In genomic region chr17:42518755-42519545, GRCh38 we compare ENCODE assay signal across 9 cellular contexts. TPM values are rescaled to one million over a fixed set of nuclear protein-coding genes. Genes with fewer than 3 reads are reported as not detected.
DNase-seq lines count a peak whose midpoint lies in the region; ATAC-seq, FAIRE-seq and TF ChIP-seq lines count a peak whose summit lies in the region.
"Had no signal": no experiment of that assay in that cellular context is flagged by ENCODE, and none has a peak within 500 bp of the region (broad histone marks: within the 10 kb centered on the region; RNA-seq: fewer than 3 reads in every experiment).

No MANE protein-coding gene starts in this region.

- H3K27me3 Mint-ChIP-seq in nephron progenitor cell (ENCODE audit: low read depth, poor library complexity), result peaks cover 3% of the 10 kb centered on the region

- POLR2A ChIA-PET in endothelial cell of umbilical vein (lab: Charles Lee), result interaction anchor here (1.5 to 4.5 kb wide), 8 partner anchors 8 to 200 kb away, joined by 4 to 38 read pairs (median 13); partner anchors contain the start of genes CAVIN1 and NAGLU

- H3K4me3 ChIP-seq in AG10803 (ENCODE audit: low read length), result no peak overlapping the region
- no peak overlapping the region for H3K4me3 ChIP-seq in NT2/D1 (ENCODE audit: insufficient read length, low read depth)
- peak overlapping the region in 1 of 3 experiments; percentile 20 for H3K4me3 ChIP-seq in endothelial cell of umbilical vein (replicated peaks in 1 of 3; ENCODE audit: insufficient read depth in 1 of 3, low read depth in 1 of 3, low read length in 3 of 3)

- no peaks in the 10 kb centered on the region for H3K27me3 ChIP-seq in NT2/D1 (ENCODE audit: insufficient read depth, insufficient read length)
- no peaks in the 10 kb centered on the region for H3K27me3 ChIP-seq in endothelial cell of umbilical vein (ENCODE audit: control insufficient read depth in 2 of 2, insufficient read depth in 2 of 2, low read length in 2 of 2)

- no peak for TF ChIP-seq CTCF in AG10803 (conservative IDR thresholded peaks at IDR 0.05; ENCODE audit: low read length)
- TF ChIP-seq CTCF in endothelial cell of umbilical vein (IDR thresholded peaks at IDR 0.05; ENCODE audit: extremely low read depth in 1 of 2, insufficient read depth in 1 of 2, low read depth in 1 of 2, low read length in 2 of 2), result no peak
- TF ChIP-seq CTCF in nephron progenitor cell (IDR thresholded peaks at IDR 0.05), result no peak

- DNase-seq in AG10803 (ENCODE audit: low read depth) (peak; percentile 25), NT2/D1 (ENCODE audit: low read depth, low spot score) (no peak), endothelial cell of umbilical vein (ENCODE audit: low read depth, low spot score) (peak; percentile 81), nephron progenitor cell (no peak), Ammon's horn (ENCODE audit: low spot score) (no peak), SHP77 treated with DMSO at 0.1 percent for 48 hours (lab: John Stamatoyannopoulos, UW) (no peak), NAMALWA (ENCODE audit: low spot score) (no peak)
- DNase-seq: activated CD8-positive, alpha-beta memory T cell treated with anti-CD3 and anti-CD28 coated beads, Interleukin-2, amount 10 ng/mL, durations not matched to agents 7 days and 5 days had no signal

- peak overlapping the region; percentile 48 for H3K4me2 ChIP-seq in endothelial cell of umbilical vein (ENCODE audit: insufficient read depth, low read length)

- H3K9ac ChIP-seq in NT2/D1 (ENCODE audit: insufficient read length, low read depth) (peak overlapping the region; percentile 45), endothelial cell of umbilical vein (replicated peaks; ENCODE audit: extremely low read depth, insufficient read depth, low read length) (peak overlapping the region; percentile 97)

- no peaks in the 10 kb centered on the region for H3K9me1 ChIP-seq in endothelial cell of umbilical vein (replicated peaks; ENCODE audit: control insufficient read depth, extremely low read depth, insufficient read depth, low read length)

- no peaks in the 10 kb centered on the region for H3K79me2 ChIP-seq in endothelial cell of umbilical vein (ENCODE audit: control insufficient read depth, insufficient read depth, low read length)

- H3K4me1 ChIP-seq in NT2/D1 (ENCODE audit: insufficient read depth, insufficient read length) (peaks cover 44% of the 10 kb centered on the region), endothelial cell of umbilical vein (ENCODE audit: control insufficient read depth, extremely low read depth, insufficient read depth, low read length) (peaks cover 58% of the 10 kb centered on the region)

- no peaks in the 10 kb centered on the region for H3K9me3 ChIP-seq in NT2/D1 (ENCODE audit: insufficient read depth, low read length)
- H3K9me3 ChIP-seq in endothelial cell of umbilical vein (replicated peaks; ENCODE audit: control insufficient read depth, insufficient read depth, low read length), result no peaks in the 10 kb centered on the region

- no peak for TF ChIP-seq POLR2A in endothelial cell of umbilical vein (IDR thresholded peaks at IDR 0.05; ENCODE audit: low read depth, low read length)

- peak overlapping the region; percentile 99 for H3K27ac Mint-ChIP-seq in nephron progenitor cell
- H3K27ac Mint-ChIP-seq: activated CD8-positive, alpha-beta memory T cell treated with anti-CD3 and anti-CD28 coated beads, Interleukin-2, amount 10 ng/mL, durations not matched to agents 7 days and 5 days had no signal

- H3K36me3 ChIP-seq in NT2/D1 (ENCODE audit: insufficient read depth, insufficient read length, low read length), result peaks cover 54% of the 10 kb centered on the region
- peaks cover 0 to 3% of the 10 kb centered on the region in 2 experiments for H3K36me3 ChIP-seq in endothelial cell of umbilical vein (ENCODE audit: control insufficient read depth in 2 of 2, extremely low read depth in 1 of 2, insufficient read depth in 2 of 2, low read length in 2 of 2)

- FAIRE-seq in endothelial cell of umbilical vein (lab: Jason Lieb, UNC), result no peak

- no peaks in the 10 kb centered on the region for H4K20me1 ChIP-seq in endothelial cell of umbilical vein (replicated peaks; ENCODE audit: control insufficient read depth, extremely low read depth, insufficient read depth, low read length)

- H3K36me3 Mint-ChIP-seq in nephron progenitor cell (ENCODE audit: low read depth), result peaks cover 17% of the 10 kb centered on the region
- H3K36me3 Mint-ChIP-seq: activated CD8-positive, alpha-beta memory T cell treated with anti-CD3 and anti-CD28 coated beads, Interleukin-2, amount 10 ng/mL, durations not matched to agents 7 days and 5 days had no signal

- BruUV-seq in endothelial cell of umbilical vein (replicated peaks; lab: Mats Ljungman, UMichigan), result TSS peak; percentile 4

- ATAC-seq in HG03469 (IDR thresholded peaks at IDR 0.05; ENCODE audit: unreplicated experiment), result no peak
- ATAC-seq: activated CD8-positive, alpha-beta memory T cell treated with anti-CD3 and anti-CD28 coated beads, Interleukin-2, amount 10 ng/mL, durations not matched to agents 7 days and 5 days had no signal

- peaks cover 77% of the 10 kb centered on the region for H3K4me1 Mint-ChIP-seq in nephron progenitor cell

- H3K9me3 Mint-ChIP-seq in nephron progenitor cell, result no peaks in the 10 kb centered on the region

- H3K27ac ChIP-seq in endothelial cell of umbilical vein (ENCODE audit: insufficient read depth, low read depth, low read length), result peak overlapping the region; percentile 100

- H3K4me3 Mint-ChIP-seq in nephron progenitor cell, result peak overlapping the region; percentile 49
- H3K4me3 Mint-ChIP-seq: activated CD8-positive, alpha-beta memory T cell treated with anti-CD3 and anti-CD28 coated beads, Interleukin-2, amount 10 ng/mL, durations not matched to agents 7 days and 5 days had no signal

- dilution Hi-C loops in endothelial cell of umbilical vein (cut with MboI; ENCODE audit: extremely low pct_ligation_motif_present, low sequenced_read_pairs), result loop anchor here (25.0 kb wide), 1 partner anchor 182 kb away; no protein-coding TSS in a partner anchor

- CTCF ChIA-PET in endothelial cell of umbilical vein (lab: Charles Lee), result interaction anchor here (0.6 to 5.4 kb wide), 27 partner anchors 8 to 335 kb away, joined by 3 to 190 read pairs (median 9); partner anchors contain the start of genes CAVIN1 and STAT3

- intact Hi-C loops in endothelial cell of umbilical vein (cut with micrococcal nuclease), result loop anchor here (1.0 kb wide), 4 partner anchors 8 to 199 kb away; partner anchors contain the start of genes CAVIN1 and NAGLU

- H2AFZ ChIP-seq in endothelial cell of umbilical vein (ENCODE audit: low read depth, low read length), result no peak overlapping the region

TF ChIP-seq in endothelial cell of umbilical vein, 7 proteins besides CTCF, POLR2A, EP300 and RAD21 (continues in another document):
- TF ChIP-seq MYC (IDR thresholded peaks at IDR 0.05; ENCODE audit: low read depth, low read length) (no peak), FOS (IDR thresholded peaks at IDR 0.05; ENCODE audit: borderline replicate concordance, insufficient read depth, low read length) (no peak)

RNA-seq across cellular contexts. Expression of gene NAGLU, which starts 17.1 kb away (rescaled TPM):
- 40.2 and 50.2 TPM in 2 replicates for total RNA-seq in endothelial cell of umbilical vein
- 54.2 and 66.8 TPM in 2 replicates for polyA plus RNA-seq in endothelial cell of umbilical vein
- 22.6 and 31.6 TPM in 2 replicates for polyA plus RNA-seq in endothelial cell of umbilical vein (2011; cell fraction: cytosol; rRNA removed)
- polyA plus RNA-seq in endothelial cell of umbilical vein (2011; cell fraction: nucleus; rRNA removed), result 70.4 and 73.2 TPM in 2 replicates
- polyA plus RNA-seq in endothelial cell of umbilical vein (2012), result 23.1 and 31.3 TPM in 2 replicates
- 21.5 and 21.8 TPM in 2 replicates for polyA minus RNA-seq in endothelial cell of umbilical vein
- 7.8 TPM for polyA minus RNA-seq in endothelial cell of umbilical vein (2011; cell fraction: cytosol; rRNA and poly(A)+ RNA removed)
- polyA minus RNA-seq in endothelial cell of umbilical vein (2011; cell fraction: nucleus; rRNA and poly(A)+ RNA removed), result 22.9 and 30.1 TPM in 2 replicates

RNA-seq across cellular contexts. Expression of gene HSD17B1, which starts 33.8 kb away (rescaled TPM):
- 0.62 and 1.0 TPM in 2 replicates for total RNA-seq in endothelial cell of umbilical vein
- 0.22 and 0.41 TPM in 2 replicates for polyA plus RNA-seq in endothelial cell of umbilical vein
- 0.05 and 0.20 TPM in 2 replicates for polyA plus RNA-seq in endothelial cell of umbilical vein (2011; cell fraction: cytosol; rRNA removed)
- 0.59 and 0.63 TPM in 2 replicates for polyA plus RNA-seq in endothelial cell of umbilical vein (2011; cell fraction: nucleus; rRNA removed)
- polyA plus RNA-seq in endothelial cell of umbilical vein (2012), result 1.0 and 1.2 TPM in 2 replicates
- polyA minus RNA-seq in endothelial cell of umbilical vein, result 0.17 and 0.19 TPM in 2 replicates
- 1.0 TPM for polyA minus RNA-seq in endothelial cell of umbilical vein (2011; cell fraction: cytosol; rRNA and poly(A)+ RNA removed)
- polyA minus RNA-seq in endothelial cell of umbilical vein (2011; cell fraction: nucleus; rRNA and poly(A)+ RNA removed), result 0.43 and 0.77 TPM in 2 replicates

RNA-seq across cellular contexts. Expression of gene COASY, which starts 43.0 kb away (rescaled TPM):
- total RNA-seq in endothelial cell of umbilical vein, result 69.2 and 77.7 TPM in 2 replicates
- 39.6 and 52.6 TPM in 2 replicates for polyA plus RNA-seq in endothelial cell of umbilical vein
- polyA plus RNA-seq in endothelial cell of umbilical vein (2011; cell fraction: cytosol; rRNA removed), result 36.3 and 42.7 TPM in 2 replicates
- polyA plus RNA-seq in endothelial cell of umbilical vein (2011; cell fraction: nucleus; rRNA removed), result 78.2 and 90.7 TPM in 2 replicates
- polyA plus RNA-seq in endothelial cell of umbilical vein (2012), result 63.2 and 68.4 TPM in 2 replicates
- 26.1 and 32.6 TPM in 2 replicates for polyA minus RNA-seq in endothelial cell of umbilical vein
- 56.5 TPM for polyA minus RNA-seq in endothelial cell of umbilical vein (2011; cell fraction: cytosol; rRNA and poly(A)+ RNA removed)
- 21.0 and 25.9 TPM in 2 replicates for polyA minus RNA-seq in endothelial cell of umbilical vein (2011; cell fraction: nucleus; rRNA and poly(A)+ RNA removed)

RNA-seq across cellular contexts. Expression of gene MLX, which starts 48.0 kb away (rescaled TPM):
- total RNA-seq in endothelial cell of umbilical vein, result 40.3 and 40.9 TPM in 2 replicates
- polyA plus RNA-seq in endothelial cell of umbilical vein, result 41.1 and 42.7 TPM in 2 replicates
- 35.7 and 37.7 TPM in 2 replicates for polyA plus RNA-seq in endothelial cell of umbilical vein (2011; cell fraction: cytosol; rRNA removed)
- 56.9 and 63.0 TPM in 2 replicates for polyA plus RNA-seq in endothelial cell of umbilical vein (2011; cell fraction: nucleus; rRNA removed)
- polyA plus RNA-seq in endothelial cell of umbilical vein (2012), result 37.4 and 41.4 TPM in 2 replicates
- 40.5 and 41.3 TPM in 2 replicates for polyA minus RNA-seq in endothelial cell of umbilical vein
- 22.4 TPM for polyA minus RNA-seq in endothelial cell of umbilical vein (2011; cell fraction: cytosol; rRNA and poly(A)+ RNA removed)
- 13.4 and 18.8 TPM in 2 replicates for polyA minus RNA-seq in endothelial cell of umbilical vein (2011; cell fraction: nucleus; rRNA and poly(A)+ RNA removed)

RNA-seq across cellular contexts. Expression of gene PSMC3IP, which starts 58.6 kb away (rescaled TPM):
- total RNA-seq in endothelial cell of umbilical vein, result 19.3 and 20.8 TPM in 2 replicates
- polyA plus RNA-seq in endothelial cell of umbilical vein, result 5.5 and 5.9 TPM in 2 replicates
- 9.0 and 10.6 TPM in 2 replicates for polyA plus RNA-seq in endothelial cell of umbilical vein (2011; cell fraction: cytosol; rRNA removed)
- 20.8 and 34.7 TPM in 2 replicates for polyA plus RNA-seq in endothelial cell of umbilical vein (2011; cell fraction: nucleus; rRNA removed)
- 6.3 and 10.9 TPM in 2 replicates for polyA plus RNA-seq in endothelial cell of umbilical vein (2012)
- 4.9 and 5.2 TPM in 2 replicates for polyA minus RNA-seq in endothelial cell of umbilical vein
- 14.0 TPM for polyA minus RNA-seq in endothelial cell of umbilical vein (2011; cell fraction: cytosol; rRNA and poly(A)+ RNA removed)
- polyA minus RNA-seq in endothelial cell of umbilical vein (2011; cell fraction: nucleus; rRNA and poly(A)+ RNA removed), result 7.5 and 9.7 TPM in 2 replicates

Comparison
In these comparisons a context has a peak if more than half of its experiments do, and no peak if none do; other contexts are left out.
1. DNase-seq: peak in AG10803 (single experiment) and endothelial cell of umbilical vein (single experiment); none in NT2/D1 (single experiment), nephron progenitor cell (single experiment), Ammon's horn (single experiment), SHP77 treated with DMSO at 0.1 percent for 48 hours (single experiment) and NAMALWA (single experiment).